1 cellular context compared by ENCODE assay signal in the genomic region with DNA sequence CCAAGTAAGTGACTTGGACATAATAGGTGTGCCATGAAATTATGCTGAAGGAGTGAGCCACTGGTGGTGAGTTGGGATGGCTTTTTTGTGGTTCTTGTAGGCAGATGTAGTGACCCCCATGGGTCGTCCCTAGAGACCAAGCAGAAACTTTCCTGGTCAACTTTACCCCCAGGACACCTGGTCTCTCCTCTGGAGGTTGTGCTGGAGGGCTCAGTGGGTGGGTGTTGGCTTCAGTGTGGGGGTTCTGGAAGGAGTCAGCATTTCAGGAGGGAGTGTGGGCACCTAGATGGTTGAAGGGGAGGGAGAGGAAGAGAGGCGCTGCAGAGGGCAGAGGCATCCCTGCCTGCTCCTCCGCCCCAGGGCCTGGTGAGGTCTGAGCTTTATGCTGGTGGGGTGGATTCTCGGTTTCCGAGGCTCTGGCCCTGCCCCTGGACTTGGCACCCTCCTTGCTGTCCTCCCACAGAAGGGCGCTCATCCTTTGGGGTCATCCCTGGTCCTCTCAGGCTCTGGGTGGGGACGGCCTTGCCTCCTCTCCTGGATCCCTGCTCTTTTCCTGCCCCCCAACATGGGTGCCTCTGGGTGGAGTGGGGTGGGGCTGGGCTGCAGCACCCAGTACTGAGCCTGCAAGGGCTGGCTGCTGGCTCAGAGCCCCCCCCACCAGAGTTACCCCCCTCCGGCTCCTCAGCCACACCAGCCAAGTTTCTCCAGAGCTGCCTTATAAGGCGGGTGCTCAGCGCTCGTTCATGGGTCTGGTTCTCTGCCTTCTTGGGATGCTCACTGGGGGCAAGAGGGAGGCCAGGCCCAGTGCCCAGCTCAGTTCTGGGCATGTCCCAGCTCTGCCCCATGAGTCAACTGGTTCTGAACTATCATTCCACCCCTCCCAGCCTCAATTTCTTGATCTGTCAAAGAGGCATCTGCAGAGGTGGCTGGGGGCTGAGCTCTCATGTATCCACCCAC.
TF ChIP-seq lines count a peak whose summit lies in the region.

No MANE protein-coding gene starts in this region.

TF ChIP-seq in IMR-90, 13 proteins besides CTCF, POLR2A, EP300 and RAD21 (continued from another document):
- TF ChIP-seq FOS (IDR thresholded peaks at IDR 0.05; ENCODE audit: low read depth, low read length): no peak
- TF ChIP-seq CHD1 (IDR thresholded peaks at IDR 0.05; ENCODE audit: low read depth, low read length): no peak
- no peak for TF ChIP-seq MXI1 (IDR thresholded peaks at IDR 0.05; ENCODE audit: borderline replicate concordance, low read depth, low read length)
- TF ChIP-seq, protein P1, sequence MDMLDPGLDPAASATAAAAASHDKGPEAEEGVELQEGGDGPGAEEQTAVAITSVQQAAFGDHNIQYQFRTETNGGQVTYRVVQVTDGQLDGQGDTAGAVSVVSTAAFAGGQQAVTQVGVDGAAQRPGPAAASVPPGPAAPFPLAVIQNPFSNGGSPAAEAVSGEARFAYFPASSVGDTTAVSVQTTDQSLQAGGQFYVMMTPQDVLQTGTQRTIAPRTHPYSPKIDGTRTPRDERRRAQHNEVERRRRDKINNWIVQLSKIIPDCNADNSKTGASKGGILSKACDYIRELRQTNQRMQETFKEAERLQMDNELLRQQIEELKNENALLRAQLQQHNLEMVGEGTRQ (IDR thresholded peaks at IDR 0.05; ENCODE audit: low read depth, low read length): no peak
- no peak for TF ChIP-seq MAZ (IDR thresholded peaks at IDR 0.05; ENCODE audit: borderline replicate concordance, low read depth, low read length)
- no peak for TF ChIP-seq CEBPB (IDR thresholded peaks at IDR 0.05; ENCODE audit: low read depth, low read length)
- TF ChIP-seq RCOR1 (IDR thresholded peaks at IDR 0.05; ENCODE audit: insufficient replicate concordance, low read length): no peak
- TF ChIP-seq BHLHE40 (IDR thresholded peaks at IDR 0.05; ENCODE audit: low read depth, low read length): no peak
TF ChIP-seq in IMR-90: peak in this region for 0.
